Comparison of ENCODE assay signal across 9 cellular contexts in genomic region chr11:9314291-9315077, GRCh38. TPM values are rescaled to one million over a fixed set of nuclear protein-coding genes. Genes with fewer than 3 reads are reported as not detected.
DNase-seq lines count a peak whose midpoint lies in the region; ATAC-seq, FAIRE-seq and TF ChIP-seq lines count a peak whose summit lies in the region.
"Had no signal": no experiment of that assay in that cellular context is flagged by ENCODE, and none has a peak within 500 bp of the region (broad histone marks: within the 10 kb centered on the region; RNA-seq: fewer than 3 reads in every experiment).

Gene TMEM41B, minus strand, starts transcription at chr11:9314593. Its CDS starts 152 bp downstream, at chr11:9314441.

- no peaks in the 10 kb centered on the region for H3K9me3 ChIP-seq in kidney (ENCODE audit: control insufficient read depth in 1 of 2, low read length in 2 of 2)

- FAIRE-seq in kidney (lab: Jason Lieb, UNC): no peak
- FAIRE-seq: colon had no signal

- ATAC-seq in GM19035 (IDR thresholded peaks at IDR 0.05; ENCODE audit: unreplicated experiment) (peak; percentile 96), HG03354 (IDR thresholded peaks at IDR 0.05; ENCODE audit: poor library complexity, severe bottlenecking, unreplicated experiment) (peak; percentile 97)

- H3K27ac ChIP-seq in kidney (ENCODE audit: low read depth in 2 of 2, low read length in 2 of 2): peak within 1 kb of the TSS; percentile 82

- intact Hi-C loops in kidney (cut with DNase I): no loop called here

- H3K4me3 ChIP-seq in kidney (ENCODE audit: low read length in 2 of 2): peak within 1 kb of the TSS; percentile 80 to 100

- no peak; the same call in 1 of the 2 replicates for TF ChIP-seq CTCF in AG09319 (IDR thresholded peaks at IDR 0.05; ENCODE audit: low read depth, low read length)
- no peak for TF ChIP-seq CTCF in kidney (IDR thresholded peaks at IDR 0.05; ENCODE audit: borderline replicate concordance, extremely low read depth, insufficient read depth)

- H3K4me1 ChIP-seq in kidney (ENCODE audit: control insufficient read depth in 1 of 2, insufficient read depth in 1 of 2, low read depth in 1 of 2, low read length in 2 of 2): peaks cover 9 to 10% of the 10 kb centered on the region in 2 donors

- no peaks in the 10 kb centered on the region for H3K36me3 ChIP-seq in kidney (ENCODE audit: control insufficient read depth in 1 of 2, insufficient read depth in 2 of 2, low read length in 2 of 2)

- H3K9ac ChIP-seq in kidney (ENCODE audit: low read length in 2 of 2): peak within 1 kb of the TSS; percentile 70 to 94

- peak; percentile 96 for DNase-seq in AG09319 (ENCODE audit: extremely low read depth, low read depth)
- DNase-seq in NCI-H446 treated with DMSO at 0.1 percent for 48 hours (lab: John Stamatoyannopoulos, UW): peak; percentile 99
- peak; percentile 99 for DNase-seq in activated CD4-positive, CD25-positive, alpha-beta regulatory T cell treated with anti-CD3 and anti-CD28 coated beads, Interleukin-2, amount 50 U/mL, for 72 hours
- peak; percentile 85 to 89 for DNase-seq in cerebellar nuclear complex (lab: John Stamatoyannopoulos, UW)
- peak; percentile 99 for DNase-seq in kidney
- peak; percentile 100 for DNase-seq in stimulated activated CD4-positive, alpha-beta T cell treated with anti-CD3 and anti-CD28 coated beads, Interleukin-15, amount 100 ng/mL, for 24 hours

RNA-seq across cellular contexts. Expression of gene TMEM41B, which starts in this region (rescaled TPM):
- 32.4 TPM for total RNA-seq in kidney
- polyA plus RNA-seq in kidney (ENCODE audit: insufficient read depth, low read depth, low replicate concordance): 20.5 TPM

Comparison
In these comparisons a context has a peak if more than half of its experiments do, and no peak if none do; other contexts are left out.
1. Peak in every context shown above with its lines: DNase-seq, ATAC-seq, H3K4me3 ChIP-seq and H3K27ac ChIP-seq.